Comparison of ENCODE assay signal across 12 cellular contexts in the genomic region with DNA sequence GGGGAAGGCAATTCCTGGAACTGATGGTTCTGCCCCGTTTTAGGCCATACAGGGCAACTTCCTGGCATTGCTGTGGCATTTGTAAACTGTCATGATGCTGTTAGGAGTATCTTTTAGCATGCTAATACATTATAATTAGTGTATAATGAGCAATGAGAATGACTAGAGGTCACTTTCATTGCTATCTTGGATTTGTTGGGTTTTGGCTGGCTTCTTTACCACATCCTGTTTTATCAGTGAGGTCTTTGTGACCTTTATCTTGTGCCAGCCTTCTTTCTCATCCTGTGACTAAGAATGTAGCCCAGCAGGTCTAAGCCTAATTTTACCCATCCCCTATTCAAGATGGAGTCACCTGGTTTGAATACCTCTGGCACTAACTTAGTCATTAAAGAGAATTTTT. TPM values are rescaled to one million over a fixed set of nuclear protein-coding genes. Genes with fewer than 3 reads are reported as not detected.
A peak's percentile ranks its signal among the peaks of the same experiment; 100 is the strongest.
DNase-seq lines count a peak whose midpoint lies in the region; ATAC-seq and TF ChIP-seq lines count a peak whose summit lies in the region.
"Had no signal": no experiment of that assay in that cellular context is flagged by ENCODE, and none has a peak within 500 bp of the region (broad histone marks: within the 10 kb centered on the region; RNA-seq: fewer than 3 reads in every experiment).

No MANE protein-coding gene starts in this region.

- no peak overlapping the region for H4K91ac ChIP-seq in trophoblast cell (ENCODE audit: low read depth, low read length)

- ATAC-seq in activated CD4-positive, alpha-beta T cell treated with anti-CD3 and anti-CD28 coated beads for 36 hours, result peak; percentile 57
- ATAC-seq in activated naive CD8-positive, alpha-beta T cell treated with anti-CD3 and anti-CD28 coated beads, Interleukin-2, amount 50 U/mL, for 24 hours, result peak; percentile 74
- ATAC-seq in GM21737 (IDR thresholded peaks at IDR 0.05; ENCODE audit: unreplicated experiment), result no peak
- ATAC-seq: GM23338 had no signal

- no peak overlapping the region for H2BK5ac ChIP-seq in trophoblast cell (ENCODE audit: low read depth, low read length, poor library complexity)

- H2AK5ac ChIP-seq in trophoblast cell (ENCODE audit: low read length), result no peak overlapping the region

- no CpG with 5 or more reads among the region's 1 CpG for WGBS in trophoblast cell (ENCODE audit: extremely low coverage, insufficient coverage, insufficient read length)
- WGBS in hepatocyte (ENCODE audit: low lambda C conversion rate, missing lambda C conversion rate), result 68% methylated on average over 1 of the region's 1 CpG

- no peak overlapping the region for H3K14ac ChIP-seq in trophoblast cell (ENCODE audit: low read length)

- no peak overlapping the region for H3K4ac ChIP-seq in trophoblast cell (ENCODE audit: low read depth, low read length)

- H3K27ac ChIP-seq in MM.1S (ENCODE audit: low read length), result no peak overlapping the region
- no peak overlapping the region for H3K27ac ChIP-seq in trophoblast cell (ENCODE audit: low read depth, low read length)
- no peak overlapping the region for H3K27ac ChIP-seq in hepatocyte
- H3K27ac ChIP-seq: WERI-Rb-1 had no signal

- H3K4me1 ChIP-seq in MM.1S (ENCODE audit: low read length) (peaks cover 26% of the 10 kb centered on the region), trophoblast cell (ENCODE audit: control insufficient read depth in 1 of 2, insufficient read depth in 2 of 2, low read length in 2 of 2) (no peaks in the 10 kb centered on the region), hepatocyte (ENCODE audit: insufficient read depth) (no peaks in the 10 kb centered on the region)

- H3K79me2 ChIP-seq in MM.1S (ENCODE audit: low read length) (no peaks in the 10 kb centered on the region), trophoblast cell (ENCODE audit: control insufficient read depth, insufficient read depth, low read length, poor library complexity) (no peaks in the 10 kb centered on the region), hepatocyte (no peaks in the 10 kb centered on the region)

- peak overlapping the region; percentile 96 for H3K27ac Mint-ChIP-seq in activated CD4-positive, alpha-beta T cell treated with anti-CD3 and anti-CD28 coated beads for 36 hours
- peak overlapping the region; percentile 97 for H3K27ac Mint-ChIP-seq in activated naive CD8-positive, alpha-beta T cell treated with anti-CD3 and anti-CD28 coated beads, Interleukin-2, amount 50 U/mL, for 24 hours
- H3K27ac Mint-ChIP-seq: GM23338 had no signal

- H3K9me3 Mint-ChIP-seq in activated CD4-positive, alpha-beta T cell treated with anti-CD3 and anti-CD28 coated beads for 36 hours (ENCODE audit: low read depth), result peaks cover 39% of the 10 kb centered on the region
- H3K9me3 Mint-ChIP-seq in activated naive CD8-positive, alpha-beta T cell treated with anti-CD3 and anti-CD28 coated beads, Interleukin-2, amount 50 U/mL, for 24 hours, result peaks cover 43% of the 10 kb centered on the region

- H4K8ac ChIP-seq in trophoblast cell (ENCODE audit: low read depth, low read length), result no peak overlapping the region

- H3K27me3 ChIP-seq in MM.1S (replicated peaks; ENCODE audit: insufficient read depth, low read length) (no peaks in the 10 kb centered on the region), trophoblast cell (ENCODE audit: insufficient read depth, low read length) (no peaks in the 10 kb centered on the region), hepatocyte (no peaks in the 10 kb centered on the region)

- H3K9ac ChIP-seq in MM.1S (ENCODE audit: low read length) (no peak overlapping the region), trophoblast cell (ENCODE audit: low read length) (no peak overlapping the region)

- H3F3A ChIP-seq in MM.1S (ENCODE audit: insufficient read depth, low read length), result no peaks in the 10 kb centered on the region

- no peaks in the 10 kb centered on the region for H3K27me3 Mint-ChIP-seq in activated CD4-positive, alpha-beta T cell treated with anti-CD3 and anti-CD28 coated beads for 36 hours
- H3K27me3 Mint-ChIP-seq in activated naive CD8-positive, alpha-beta T cell treated with anti-CD3 and anti-CD28 coated beads, Interleukin-2, amount 50 U/mL, for 24 hours, result no peaks in the 10 kb centered on the region

- H3K79me1 ChIP-seq in trophoblast cell (ENCODE audit: low read length), result no peaks in the 10 kb centered on the region

- DNase-seq in activated CD4-positive, alpha-beta T cell treated with anti-CD3 and anti-CD28 coated beads for 36 hours, result peak; percentile 13
- DNase-seq in activated CD4-positive, alpha-beta T cell treated with anti-CD3 and anti-CD28 coated beads for 48 hours, result no peak
- peak; percentile 47 for DNase-seq in MM.1S
- DNase-seq in activated naive CD8-positive, alpha-beta T cell treated with anti-CD3 and anti-CD28 coated beads, Interleukin-2, amount 50 U/mL, for 24 hours, result no peak
- peak; percentile 68 to 91 for DNase-seq in trophoblast cell
- DNase-seq in NCI-H1694 (lab: John Stamatoyannopoulos, UW), result no peak
- no peak for DNase-seq in hepatocyte (ENCODE audit: low spot score)
- DNase-seq: caudate nucleus, WERI-Rb-1 had no signal

- no peak overlapping the region for H3K4me2 ChIP-seq in MM.1S (ENCODE audit: low read depth, low read length)
- H3K4me2 ChIP-seq in trophoblast cell (ENCODE audit: low read length), result no peak overlapping the region
- no peak overlapping the region for H3K4me2 ChIP-seq in hepatocyte
- H3K4me2 ChIP-seq: GM23338 had no signal

- H3K4me3 Mint-ChIP-seq in activated CD4-positive, alpha-beta T cell treated with anti-CD3 and anti-CD28 coated beads for 36 hours, result no peak overlapping the region
- H3K4me3 Mint-ChIP-seq in activated naive CD8-positive, alpha-beta T cell treated with anti-CD3 and anti-CD28 coated beads, Interleukin-2, amount 50 U/mL, for 24 hours, result no peak overlapping the region
- H3K4me3 Mint-ChIP-seq: GM23338 had no signal

- POLR2A ChIA-PET in activated CD4-positive, alpha-beta T cell treated with anti-CD3 and anti-CD28 coated beads for 36 hours (lab: Charles Lee), result no interaction called here

- CTCF ChIA-PET in activated CD4-positive, alpha-beta T cell treated with anti-CD3 and anti-CD28 coated beads for 36 hours (lab: Charles Lee), result interaction anchor here (0.6 to 6.1 kb wide), 5 partner anchors 24 to 325 kb away, joined by 3 to 37 read pairs (median 6); no protein-coding TSS in a partner anchor

- H3K9me3 ChIP-seq in MM.1S (replicated peaks; ENCODE audit: insufficient read depth, low read length) (no peaks in the 10 kb centered on the region), trophoblast cell (ENCODE audit: insufficient read depth, low read depth, low read length) (peaks cover 1% of the 10 kb centered on the region), hepatocyte (ENCODE audit: low read depth) (no peaks in the 10 kb centered on the region)

- intact Hi-C loops in activated CD4-positive, alpha-beta T cell treated with anti-CD3 and anti-CD28 coated beads for 36 hours (cut with DNase I, micrococcal nuclease), result loop anchor here in 1 of 2 experiments (1.0 kb wide), 1 partner anchor 79 kb away; a partner anchor contains a TSS

- H4K20me1 ChIP-seq in MM.1S (ENCODE audit: insufficient read depth, low read length) (no peaks in the 10 kb centered on the region), hepatocyte (ENCODE audit: insufficient read depth, poor library complexity, severe bottlenecking) (no peaks in the 10 kb centered on the region)

- no peaks in the 10 kb centered on the region for H3K36me3 ChIP-seq in MM.1S (replicated peaks; ENCODE audit: insufficient read depth, low read length)
- H3K36me3 ChIP-seq in trophoblast cell (ENCODE audit: control insufficient read depth in 1 of 2, insufficient read depth in 2 of 2, low read length in 2 of 2), result no peaks in the 10 kb centered on the region
- no peaks in the 10 kb centered on the region for H3K36me3 ChIP-seq in hepatocyte (replicated peaks; ENCODE audit: insufficient read depth, low read depth)

- no peak overlapping the region for H3K18ac ChIP-seq in trophoblast cell (ENCODE audit: low read length)

- no peak overlapping the region for H2BK120ac ChIP-seq in trophoblast cell (ENCODE audit: insufficient read depth, low read length, poor library complexity)

- peaks cover 69% of the 10 kb centered on the region for H3K4me1 Mint-ChIP-seq in activated CD4-positive, alpha-beta T cell treated with anti-CD3 and anti-CD28 coated beads for 36 hours
- H3K4me1 Mint-ChIP-seq in activated naive CD8-positive, alpha-beta T cell treated with anti-CD3 and anti-CD28 coated beads, Interleukin-2, amount 50 U/mL, for 24 hours, result peaks cover 72% of the 10 kb centered on the region
- H3K4me1 Mint-ChIP-seq: GM23338 had no signal

- H2BK12ac ChIP-seq in trophoblast cell (ENCODE audit: low read length), result no peak overlapping the region

- H4K12ac ChIP-seq in trophoblast cell (ENCODE audit: low read depth, low read length), result no peak overlapping the region

- no peaks in the 10 kb centered on the region for H3K9me2 ChIP-seq in MM.1S (replicated peaks; ENCODE audit: insufficient read depth, low read length)
- no peaks in the 10 kb centered on the region for H3K9me2 ChIP-seq in hepatocyte (replicated peaks; ENCODE audit: insufficient read depth)

- H2AFZ ChIP-seq in MM.1S (ENCODE audit: low read length) (no peak overlapping the region), trophoblast cell (ENCODE audit: insufficient read depth, low read length, poor library complexity) (no peak overlapping the region), hepatocyte (no peak overlapping the region)
- H2AFZ ChIP-seq: GM23338 had no signal

- no peak overlapping the region for H3K23ac ChIP-seq in trophoblast cell (ENCODE audit: low read length)

- TF ChIP-seq CTCF in MM.1S (IDR thresholded peaks at IDR 0.05; ENCODE audit: low read length) (no peak), hepatocyte (IDR thresholded peaks at IDR 0.05; ENCODE audit: poor library complexity) (no peak)

- H3K4me3 ChIP-seq in MM.1S (ENCODE audit: low read length) (no peak overlapping the region), trophoblast cell (ENCODE audit: low read depth, low read length) (no peak overlapping the region), hepatocyte (no peak overlapping the region)
- H3K4me3 ChIP-seq: GM23338 had no signal

- peaks cover 76% of the 10 kb centered on the region for H3K36me3 Mint-ChIP-seq in activated CD4-positive, alpha-beta T cell treated with anti-CD3 and anti-CD28 coated beads for 36 hours (ENCODE audit: low read depth)
- H3K36me3 Mint-ChIP-seq in activated naive CD8-positive, alpha-beta T cell treated with anti-CD3 and anti-CD28 coated beads, Interleukin-2, amount 50 U/mL, for 24 hours (ENCODE audit: low read depth), result peaks cover 52% of the 10 kb centered on the region

RNA-seq across cellular contexts. Expression of a gene that starts 51.2 kb away (rescaled TPM):
- 100 to 1,000 TPM in 1 of 2 experiments, 10 to 100 TPM in 1; 81.0 to 107 TPM for total RNA-seq in activated CD4-positive, alpha-beta T cell treated with anti-CD3 and anti-CD28 coated beads for 36 hours
- polyA plus RNA-seq in trophoblast cell (2013), result not detected in 2 replicates
- total RNA-seq in hepatocyte, result not detected in 2 replicates
- not detected in 2 replicates for polyA plus RNA-seq in hepatocyte
- total RNA-seq: GM23338 had no signal
- polyA plus RNA-seq: neural cell had no signal

Comparison
In these comparisons a context has a peak if more than half of its experiments do, and no peak if none do; other contexts are left out.
1. DNase-seq: peak in activated CD4-positive, alpha-beta T cell treated with anti-CD3 and anti-CD28 coated beads for 36 hours (single experiment), MM.1S (single experiment) and trophoblast cell (2 of 2); none in activated CD4-positive, alpha-beta T cell treated with anti-CD3 and anti-CD28 coated beads for 48 hours (single experiment), activated naive CD8-positive, alpha-beta T cell treated with anti-CD3 and anti-CD28 coated beads, Interleukin-2, amount 50 U/mL, for 24 hours (single experiment), NCI-H1694 (single experiment) and hepatocyte (single experiment).
2. RNA of a gene that starts 51.2 kb away (total RNA-seq): 81.0 to 107 TPM in activated CD4-positive, alpha-beta T cell treated with anti-CD3 and anti-CD28 coated beads for 36 hours; not detected in hepatocyte; every median in the first group is over 10 times any median in the second.